ENCODE assay signal across 8 cellular contexts in genomic region chr4:68175562-68176155, GRCh38. TPM values are rescaled to one million over a fixed set of nuclear protein-coding genes. Genes with fewer than 3 reads are reported as not detected.
A peak's percentile ranks its signal among the peaks of the same experiment; 100 is the strongest.
DNase-seq lines count a peak whose midpoint lies in the region; ATAC-seq and TF ChIP-seq lines count a peak whose summit lies in the region.

No MANE protein-coding gene starts in this region.

- no peak overlapping the region for H3K4me3 ChIP-seq in heart right ventricle
- no peak overlapping the region for H3K4me3 ChIP-seq in LNCaP clone FGC (ENCODE audit: low read depth, low read length)

- no peaks in the 10 kb centered on the region for H3K36me3 ChIP-seq in heart right ventricle

- intact Hi-C loops in heart right ventricle (cut with DNase I) (loop anchor here in 7 of 10 donors (5.0 to 10.0 kb wide), 6 partner anchors 181 to 628 kb away; partner anchors contain the start of gene CENPC (in 1 of the 7)), left cardiac atrium (cut with DNase I) (loop anchor here in 1 of 2 donors (10.0 kb wide), 2 partner anchors 431 to 621 kb away; partner anchors contain the start of gene STAP1)

- 31 to 32% methylated on average over 6 of the region's 6 CpGs for WGBS in heart right ventricle, 2 donors

- H3K27me3 ChIP-seq in heart right ventricle: no peaks in the 10 kb centered on the region

- no peaks in the 10 kb centered on the region for H3K9me3 ChIP-seq in heart right ventricle

- TF ChIP-seq CTCF in heart right ventricle (IDR thresholded peaks at IDR 0.05) (peak in 8 of 9 donors; percentile 21 to 65 (median 54)), LNCaP clone FGC (IDR thresholded peaks at IDR 0.05; ENCODE audit: control insufficient read depth, extremely low read depth, insufficient read depth) (peak; percentile 68)

- peak in 1 of 2 donors; percentile 16 for DNase-seq in heart right ventricle
- no peak for DNase-seq in left cardiac atrium
- peak; percentile 34 for DNase-seq in LNCaP clone FGC (ENCODE audit: low read depth)
- peak; percentile 65 for DNase-seq in RKO (ENCODE audit: low spot score)
- DNase-seq in dedifferentiated amniotic fluid mesenchymal stem cell (ENCODE audit: extremely low spot score): peak; percentile 76
- peak; percentile 38 for DNase-seq in mucosa of gallbladder (ENCODE audit: low spot score)
- DNase-seq in activated CD4-positive, CD25-positive, alpha-beta regulatory T cell (lab: John Stamatoyannopoulos, UW): no peak

- ATAC-seq in heart right ventricle (peak in 2 of 8 donors; percentile 20 to 55), left cardiac atrium (no peak), GM21825 (IDR thresholded peaks at IDR 0.05; ENCODE audit: unreplicated experiment) (peak; percentile 86)

- H3K27ac ChIP-seq in heart right ventricle: no peak overlapping the region

- no peaks in the 10 kb centered on the region for H3K4me1 ChIP-seq in heart right ventricle

RNA-seq across cellular contexts. Expression of gene TMPRSS11F, which starts 46.0 kb away (rescaled TPM):
- total RNA-seq in heart right ventricle: not detected
- polyA plus RNA-seq in heart right ventricle: not detected
- not detected for total RNA-seq in left cardiac atrium
- total RNA-seq in mucosa of gallbladder: not detected

Comparison
In these comparisons a context has a peak if more than half of its experiments do, and no peak if none do; other contexts are left out.
1. DNase-seq: peak in LNCaP clone FGC (single experiment), RKO (single experiment), dedifferentiated amniotic fluid mesenchymal stem cell (single experiment) and mucosa of gallbladder (single experiment); none in left cardiac atrium (single experiment) and activated CD4-positive, CD25-positive, alpha-beta regulatory T cell (0 of 4).